Comparison of ENCODE assay signal across 1 cellular context in genomic region chr17:79818026-79818758, GRCh38.
A peak's percentile ranks its signal among the peaks of the same experiment; 100 is the strongest.
TF ChIP-seq lines count a peak whose summit lies in the region.

No MANE protein-coding gene starts in this region.

TF ChIP-seq in HepG2, 621 proteins besides CTCF, POLR2A, EP300 and RAD21 (continued from another document and continues in another):
- no peak for TF ChIP-seq TRAFD1 (CRISPR knock-in tag; IDR thresholded peaks at IDR 0.05; ENCODE audit: borderline replicate concordance)
- no peak for TF ChIP-seq ARNT2 (CRISPR knock-in tag; IDR thresholded peaks at IDR 0.05; ENCODE audit: low read depth)
- no peak for TF ChIP-seq TEF (CRISPR knock-in tag; IDR thresholded peaks at IDR 0.05)
- TF ChIP-seq BORCS8-MEF2B (CRISPR knock-in tag; IDR thresholded peaks at IDR 0.05), result peak; percentile 53; the same call in 1 of the 2 replicates
- TF ChIP-seq SP140L (CRISPR knock-in tag; IDR thresholded peaks at IDR 0.05; ENCODE audit: borderline replicate concordance), result no peak
- TF ChIP-seq NFKB2 (CRISPR knock-in tag; IDR thresholded peaks at IDR 0.05; ENCODE audit: borderline replicate concordance), result no peak
- TF ChIP-seq ZNF777 (CRISPR knock-in tag; IDR thresholded peaks at IDR 0.05), result no peak
- no peak for TF ChIP-seq CHCHD3 (CRISPR knock-in tag; IDR thresholded peaks at IDR 0.05)
- TF ChIP-seq TIGD3 (CRISPR knock-in tag; IDR thresholded peaks at IDR 0.05; ENCODE audit: borderline replicate concordance), result no peak
- no peak for TF ChIP-seq LBX2 (CRISPR knock-in tag; IDR thresholded peaks at IDR 0.05; ENCODE audit: borderline replicate concordance)
- no peak for TF ChIP-seq ZBTB39 (CRISPR knock-in tag; IDR thresholded peaks at IDR 0.05)
- TF ChIP-seq ATF7-NPFF (CRISPR knock-in tag; IDR thresholded peaks at IDR 0.05; ENCODE audit: low read depth), result no peak
- no peak for TF ChIP-seq ZBTB34 (CRISPR knock-in tag; IDR thresholded peaks at IDR 0.05)
- peak; percentile 73 for TF ChIP-seq HNF4A (CRISPR knock-in tag; IDR thresholded peaks at IDR 0.05)
- TF ChIP-seq STAG1 (CRISPR knock-in tag; IDR thresholded peaks at IDR 0.05), result peak; percentile 41
- TF ChIP-seq, protein P1, sequence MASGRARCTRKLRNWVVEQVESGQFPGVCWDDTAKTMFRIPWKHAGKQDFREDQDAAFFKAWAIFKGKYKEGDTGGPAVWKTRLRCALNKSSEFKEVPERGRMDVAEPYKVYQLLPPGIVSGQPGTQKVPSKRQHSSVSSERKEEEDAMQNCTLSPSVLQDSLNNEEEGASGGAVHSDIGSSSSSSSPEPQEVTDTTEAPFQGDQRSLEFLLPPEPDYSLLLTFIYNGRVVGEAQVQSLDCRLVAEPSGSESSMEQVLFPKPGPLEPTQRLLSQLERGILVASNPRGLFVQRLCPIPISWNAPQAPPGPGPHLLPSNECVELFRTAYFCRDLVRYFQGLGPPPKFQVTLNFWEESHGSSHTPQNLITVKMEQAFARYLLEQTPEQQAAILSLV (CRISPR knock-in tag; IDR thresholded peaks at IDR 0.05; ENCODE audit: borderline replicate concordance), result no peak
- TF ChIP-seq NFKBIZ (CRISPR knock-in tag; IDR thresholded peaks at IDR 0.05), result no peak
- TF ChIP-seq ZNF775 (CRISPR knock-in tag; IDR thresholded peaks at IDR 0.05; ENCODE audit: borderline replicate concordance), result no peak
- TF ChIP-seq ZNF468 (CRISPR knock-in tag; IDR thresholded peaks at IDR 0.05), result no peak
- no peak for TF ChIP-seq ZNF598 (CRISPR knock-in tag; IDR thresholded peaks at IDR 0.05; ENCODE audit: borderline replicate concordance)
- TF ChIP-seq ZBTB20 (CRISPR knock-in tag; IDR thresholded peaks at IDR 0.05; ENCODE audit: borderline replicate concordance, low read depth), result peak; percentile 22; the same call in 1 of the 2 replicates
- no peak for TF ChIP-seq TAF1 (CRISPR knock-in tag; IDR thresholded peaks at IDR 0.05)
- TF ChIP-seq ZNF432 (CRISPR knock-in tag; IDR thresholded peaks at IDR 0.05; ENCODE audit: borderline replicate concordance), result no peak
- no peak for TF ChIP-seq ZNF703 (CRISPR knock-in tag; IDR thresholded peaks at IDR 0.05; ENCODE audit: borderline replicate concordance)
- TF ChIP-seq TOPORS (CRISPR knock-in tag; IDR thresholded peaks at IDR 0.05), result no peak
- TF ChIP-seq ZNF770 (CRISPR knock-in tag; IDR thresholded peaks at IDR 0.05), result peak; percentile 65; the same call in 1 of the 2 replicates
- peak; percentile 18; the same call in 1 of the 2 replicates for TF ChIP-seq ETV5 (CRISPR knock-in tag; IDR thresholded peaks at IDR 0.05; ENCODE audit: borderline replicate concordance)
- TF ChIP-seq ZNF691 (CRISPR knock-in tag; IDR thresholded peaks at IDR 0.05; ENCODE audit: borderline replicate concordance, low read depth), result peak; percentile 85; the same call in 1 of the 2 replicates
- TF ChIP-seq KAT2B (IDR thresholded peaks at IDR 0.05; ENCODE audit: borderline replicate concordance, low read depth, low read length), result no peak
- TF ChIP-seq, protein P2, sequence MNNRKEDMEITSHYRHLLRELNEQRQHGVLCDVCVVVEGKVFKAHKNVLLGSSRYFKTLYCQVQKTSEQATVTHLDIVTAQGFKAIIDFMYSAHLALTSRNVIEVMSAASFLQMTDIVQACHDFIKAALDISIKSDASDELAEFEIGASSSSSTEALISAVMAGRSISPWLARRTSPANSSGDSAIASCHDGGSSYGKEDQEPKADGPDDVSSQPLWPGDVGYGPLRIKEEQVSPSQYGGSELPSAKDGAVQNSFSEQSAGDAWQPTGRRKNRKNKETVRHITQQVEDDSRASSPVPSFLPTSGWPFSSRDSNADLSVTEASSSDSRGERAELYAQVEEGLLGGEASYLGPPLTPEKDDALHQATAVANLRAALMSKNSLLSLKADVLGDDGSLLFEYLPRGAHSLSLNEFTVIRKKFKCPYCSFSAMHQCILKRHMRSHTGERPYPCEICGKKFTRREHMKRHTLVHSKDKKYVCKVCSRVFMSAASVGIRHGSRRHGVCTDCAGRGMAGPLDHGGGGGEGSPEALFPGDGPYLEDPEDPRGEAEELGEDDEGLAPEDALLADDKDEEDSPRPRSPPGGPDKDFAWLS (CRISPR knock-in tag; IDR thresholded peaks at IDR 0.05; ENCODE audit: borderline replicate concordance), result no peak
- TF ChIP-seq ZNF274 (CRISPR knock-in tag; IDR thresholded peaks at IDR 0.05), result peak; percentile 84
- peak; percentile 70; the same call in 1 of the 2 replicates for TF ChIP-seq ZNF292 (CRISPR knock-in tag; IDR thresholded peaks at IDR 0.05; ENCODE audit: borderline replicate concordance, low read depth)
- TF ChIP-seq AHR (CRISPR knock-in tag; IDR thresholded peaks at IDR 0.05), result no peak
- no peak for TF ChIP-seq CHD2 (IDR thresholded peaks at IDR 0.05; ENCODE audit: low read depth, low read length)
- no peak for TF ChIP-seq ZNF138 (CRISPR knock-in tag; IDR thresholded peaks at IDR 0.05; ENCODE audit: low read depth)
- TF ChIP-seq, protein P3, sequence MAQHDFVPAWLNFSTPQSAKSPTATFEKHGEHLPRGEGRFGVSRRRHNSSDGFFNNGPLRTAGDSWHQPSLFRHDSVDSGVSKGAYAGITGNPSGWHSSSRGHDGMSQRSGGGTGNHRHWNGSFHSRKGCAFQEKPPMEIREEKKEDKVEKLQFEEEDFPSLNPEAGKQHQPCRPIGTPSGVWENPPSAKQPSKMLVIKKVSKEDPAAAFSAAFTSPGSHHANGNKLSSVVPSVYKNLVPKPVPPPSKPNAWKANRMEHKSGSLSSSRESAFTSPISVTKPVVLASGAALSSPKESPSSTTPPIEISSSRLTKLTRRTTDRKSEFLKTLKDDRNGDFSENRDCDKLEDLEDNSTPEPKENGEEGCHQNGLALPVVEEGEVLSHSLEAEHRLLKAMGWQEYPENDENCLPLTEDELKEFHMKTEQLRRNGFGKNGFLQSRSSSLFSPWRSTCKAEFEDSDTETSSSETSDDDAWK (CRISPR knock-in tag; IDR thresholded peaks at IDR 0.05), result no peak
- peak; percentile 45; the same call in 1 of the 2 replicates for TF ChIP-seq ZNF501 (CRISPR knock-in tag; IDR thresholded peaks at IDR 0.05)
- TF ChIP-seq SUZ12 (IDR thresholded peaks at IDR 0.05; ENCODE audit: low read depth, low read length), result no peak
- TF ChIP-seq, protein P4, sequence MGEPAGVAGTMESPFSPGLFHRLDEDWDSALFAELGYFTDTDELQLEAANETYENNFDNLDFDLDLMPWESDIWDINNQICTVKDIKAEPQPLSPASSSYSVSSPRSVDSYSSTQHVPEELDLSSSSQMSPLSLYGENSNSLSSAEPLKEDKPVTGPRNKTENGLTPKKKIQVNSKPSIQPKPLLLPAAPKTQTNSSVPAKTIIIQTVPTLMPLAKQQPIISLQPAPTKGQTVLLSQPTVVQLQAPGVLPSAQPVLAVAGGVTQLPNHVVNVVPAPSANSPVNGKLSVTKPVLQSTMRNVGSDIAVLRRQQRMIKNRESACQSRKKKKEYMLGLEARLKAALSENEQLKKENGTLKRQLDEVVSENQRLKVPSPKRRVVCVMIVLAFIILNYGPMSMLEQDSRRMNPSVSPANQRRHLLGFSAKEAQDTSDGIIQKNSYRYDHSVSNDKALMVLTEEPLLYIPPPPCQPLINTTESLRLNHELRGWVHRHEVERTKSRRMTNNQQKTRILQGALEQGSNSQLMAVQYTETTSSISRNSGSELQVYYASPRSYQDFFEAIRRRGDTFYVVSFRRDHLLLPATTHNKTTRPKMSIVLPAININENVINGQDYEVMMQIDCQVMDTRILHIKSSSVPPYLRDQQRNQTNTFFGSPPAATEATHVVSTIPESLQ (CRISPR knock-in tag; conservative IDR thresholded peaks at IDR 0.05), result no peak
- TF ChIP-seq ZNF256 (CRISPR knock-in tag; conservative IDR thresholded peaks at IDR 0.05), result no peak
- peak; percentile 55; the same call in 1 of the 2 replicates for TF ChIP-seq HDAC2 (CRISPR knock-in tag; IDR thresholded peaks at IDR 0.05)
- TF ChIP-seq KMT2A (CRISPR knock-in tag; IDR thresholded peaks at IDR 0.05), result no peak
- TF ChIP-seq RNF2 (conservative IDR thresholded peaks at IDR 0.05; ENCODE audit: low read depth), result peak; percentile 60; the same call in 1 of the 2 replicates
- 0 out of 2 replicates have a peak, but pooled peaks have one; percentile 26 for TF ChIP-seq NRL (CRISPR knock-in tag; IDR thresholded peaks at IDR 0.05; ENCODE audit: borderline replicate concordance)
- no peak for TF ChIP-seq CENPT (CRISPR knock-in tag; IDR thresholded peaks at IDR 0.05; ENCODE audit: low read depth)
- TF ChIP-seq ZNF230 (CRISPR knock-in tag; IDR thresholded peaks at IDR 0.05), result no peak
- no peak for TF ChIP-seq ZNF296 (CRISPR knock-in tag; conservative IDR thresholded peaks at IDR 0.05)
